Comparison of ENCODE assay signal across 19 cellular contexts in the genomic region with DNA sequence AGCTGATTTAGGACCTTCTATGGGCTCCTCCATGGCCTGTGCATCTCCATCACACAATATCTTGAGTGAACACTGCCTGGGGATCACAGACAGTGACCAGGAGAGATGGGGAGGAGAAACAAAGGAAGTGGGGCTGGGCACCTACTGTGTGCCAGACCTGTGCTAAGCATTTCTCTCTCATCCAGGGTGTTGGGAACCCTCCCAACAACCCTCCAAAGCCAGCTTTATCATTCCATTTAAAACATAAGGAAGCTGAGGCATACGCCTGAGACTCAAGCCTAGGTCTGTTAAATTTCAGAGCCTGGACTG.
DNase-seq lines count a peak whose midpoint lies in the region; ATAC-seq, FAIRE-seq and TF ChIP-seq lines count a peak whose summit lies in the region.
"Had no signal": no experiment of that assay in that cellular context is flagged by ENCODE, and none has a peak within 500 bp of the region (broad histone marks: within the 10 kb centered on the region; RNA-seq: fewer than 3 reads in every experiment).

No MANE protein-coding gene starts in this region.

- H4K91ac ChIP-seq in mesenchymal stem cell (ENCODE audit: low read length) = peak overlapping the region; percentile 85

- H4K20me1 ChIP-seq in astrocyte (ENCODE audit: insufficient read depth, low read length) (no peaks in the 10 kb centered on the region), GM23248 (ENCODE audit: insufficient read depth) (no peaks in the 10 kb centered on the region)

- H3K27me3 ChIP-seq in heart left ventricle (no peaks in the 10 kb centered on the region), astrocyte (ENCODE audit: insufficient read depth, low read length) (no peaks in the 10 kb centered on the region), mesenchymal stem cell (ENCODE audit: control insufficient read depth in 1 of 2, insufficient read depth in 1 of 2, low read length in 2 of 2) (peaks cover 7 to 9% of the 10 kb centered on the region in 2 experiments), testis (no peaks in the 10 kb centered on the region), MG63 (no peaks in the 10 kb centered on the region), GM23248 (replicated peaks; ENCODE audit: insufficient read depth) (no peaks in the 10 kb centered on the region)
- H3K27me3 ChIP-seq: transverse colon had no signal

- peaks cover 3% of the 10 kb centered on the region for H3K27me3 Mint-ChIP-seq in astrocyte (ENCODE audit: low read depth, unreplicated experiment)

- H2AK5ac ChIP-seq in mesenchymal stem cell (ENCODE audit: low read length, severe bottlenecking) = no peak overlapping the region

- peaks cover 13% of the 10 kb centered on the region for H3K4me1 Mint-ChIP-seq in astrocyte (ENCODE audit: low read depth, unreplicated experiment)

- H2AFZ ChIP-seq in astrocyte (ENCODE audit: low read depth, low read length) (no peak overlapping the region), mesenchymal stem cell (ENCODE audit: low read depth, low read length) (no peak overlapping the region), GM23248 (no peak overlapping the region)

- TF ChIP-seq CTCF in heart left ventricle (IDR thresholded peaks at IDR 0.05) = no peak
- no peak for TF ChIP-seq CTCF in astrocyte (IDR thresholded peaks at IDR 0.05; ENCODE audit: insufficient read depth, low read depth, low read length)
- no peak for TF ChIP-seq CTCF in testis (IDR thresholded peaks at IDR 0.05)

- H3K4me2 ChIP-seq in astrocyte (ENCODE audit: low read length) (no peak overlapping the region), mesenchymal stem cell (ENCODE audit: low read length, poor library complexity, severe bottlenecking) (no peak overlapping the region), GM23248 (ENCODE audit: unreplicated experiment) (no peak overlapping the region)

- H4K8ac ChIP-seq in mesenchymal stem cell (ENCODE audit: low read length) = peak overlapping the region; percentile 87

- H3K9me3 Mint-ChIP-seq in astrocyte (ENCODE audit: unreplicated experiment) = peaks cover 10% of the 10 kb centered on the region

- no peaks in the 10 kb centered on the region for H3K9me2 ChIP-seq in GM23248 (ENCODE audit: insufficient read depth)

- H3K27ac ChIP-seq in heart left ventricle = peak overlapping the region; percentile 19 to 93 (median 87)
- H3K27ac ChIP-seq in astrocyte (ENCODE audit: low read depth, low read length) = no peak overlapping the region
- H3K27ac ChIP-seq in mesenchymal stem cell (ENCODE audit: low read length, poor library complexity, severe bottlenecking) = no peak overlapping the region
- H3K27ac ChIP-seq in testis = peak overlapping the region; percentile 5 to 73
- H3K27ac ChIP-seq in GM23248 = no peak overlapping the region

- intact Hi-C loops in heart left ventricle (cut with DNase I) = loop anchor here in 2 of 10 donors (2.0 to 5.0 kb wide), 2 partner anchors 46 to 55 kb away; no protein-coding TSS in a partner anchor
- intact Hi-C loops in left cardiac atrium (cut with DNase I) = no loop called here
- intact Hi-C loops in testis (cut with DNase I; ENCODE audit: low total_unique reads) = no loop called here

- DNase-seq in heart left ventricle (no peak), left cardiac atrium (no peak), astrocyte (ENCODE audit: low read depth) (no peak), mesenchymal stem cell (no peak), testis (no peak), MG63 (no peak), GM23248 (no peak)
- DNase-seq: 8988T; amniotic stem cell; DMS153; left lung; naive thymus-derived CD4-positive, alpha-beta T cell; NCI-H1436 treated with DMSO at 0.1 percent for 48 hours; stimulated activated CD4-positive, alpha-beta T cell treated with anti-CD3 and anti-CD28 coated beads, Interleukin-15, amount 100 ng/mL, for 24 hours; stimulated activated naive B cell treated with anti-CD40 and anti-IgM and Interleukin-4, amounts not matched to agents 10 μg/mL and 1 μg/mL and 100 μg/mL, for 72 hours; T-cell had no signal

- H3K4me1 ChIP-seq in heart left ventricle = peaks cover 12 to 52% (median 35%) of the 10 kb centered on the region in 12 donors
- H3K4me1 ChIP-seq in astrocyte (ENCODE audit: insufficient read depth, low read length) = peaks cover 29% of the 10 kb centered on the region
- H3K4me1 ChIP-seq in mesenchymal stem cell (ENCODE audit: control insufficient read depth, insufficient read depth, low read depth, low read length) = peaks cover 34% of the 10 kb centered on the region
- H3K4me1 ChIP-seq in testis = peaks cover 38% of the 10 kb centered on the region
- no peaks in the 10 kb centered on the region for H3K4me1 ChIP-seq in GM23248 (ENCODE audit: insufficient read depth)

- H3K4me3 Mint-ChIP-seq in astrocyte (ENCODE audit: unreplicated experiment) = no peak overlapping the region
- H3K4me3 Mint-ChIP-seq: naive thymus-derived CD4-positive, alpha-beta T cell; stimulated activated naive B cell treated with anti-CD40 and anti-IgM and Interleukin-4, amounts not matched to agents 10 μg/mL and 1 μg/mL and 100 μg/mL, for 72 hours; T-cell had no signal

- peak overlapping the region; percentile 6 for H2BK15ac ChIP-seq in mesenchymal stem cell (ENCODE audit: low read depth, poor library complexity, severe bottlenecking)

- H3K79me2 ChIP-seq in astrocyte (ENCODE audit: insufficient read depth, low read length) = no peaks in the 10 kb centered on the region
- H3K79me2 ChIP-seq in GM23248 (ENCODE audit: insufficient read depth) = no peaks in the 10 kb centered on the region

- H3K36me3 ChIP-seq in heart left ventricle (no peaks in the 10 kb centered on the region), astrocyte (ENCODE audit: insufficient read depth, low read length) (no peaks in the 10 kb centered on the region), mesenchymal stem cell (ENCODE audit: control insufficient read depth in 1 of 2, insufficient read depth in 2 of 2, low read depth in 1 of 2, low read length in 2 of 2) (no peaks in the 10 kb centered on the region), testis (ENCODE audit: low read depth, missing control alignments) (no peaks in the 10 kb centered on the region), MG63 (no peaks in the 10 kb centered on the region), GM23248 (ENCODE audit: low read depth) (no peaks in the 10 kb centered on the region)
- H3K36me3 ChIP-seq: left lung, transverse colon had no signal

- H3K27ac Mint-ChIP-seq in astrocyte (ENCODE audit: unreplicated experiment) = peak overlapping the region; percentile 69
- H3K27ac Mint-ChIP-seq: naive thymus-derived CD4-positive, alpha-beta T cell; stimulated activated naive B cell treated with anti-CD40 and anti-IgM and Interleukin-4, amounts not matched to agents 10 μg/mL and 1 μg/mL and 100 μg/mL, for 72 hours; T-cell had no signal

- H3K9me3 ChIP-seq in heart left ventricle = peaks cover 0 to 11% (median 1%) of the 10 kb centered on the region in 12 donors
- H3K9me3 ChIP-seq in astrocyte (ENCODE audit: insufficient read depth, low read depth, low read length) = peaks cover 4% of the 10 kb centered on the region
- peaks cover 3% of the 10 kb centered on the region for H3K9me3 ChIP-seq in mesenchymal stem cell (ENCODE audit: control insufficient read depth, low read length)
- no peaks in the 10 kb centered on the region for H3K9me3 ChIP-seq in testis
- peaks cover 4% of the 10 kb centered on the region; the same call in 1 of the 2 replicates for H3K9me3 ChIP-seq in MG63
- no peaks in the 10 kb centered on the region for H3K9me3 ChIP-seq in GM23248 (ENCODE audit: low read depth)
- H3K9me3 ChIP-seq: transverse colon had no signal

- ATAC-seq in heart left ventricle (no peak), left cardiac atrium (no peak), GM19452 (IDR thresholded peaks at IDR 0.05; ENCODE audit: unreplicated experiment) (no peak)
- ATAC-seq: naive thymus-derived CD4-positive, alpha-beta T cell; stimulated activated naive B cell treated with anti-CD40 and anti-IgM and Interleukin-4, amounts not matched to agents 10 μg/mL and 1 μg/mL and 100 μg/mL, for 72 hours; T-cell had no signal

- H3K4me3 ChIP-seq in heart left ventricle (no peak overlapping the region), astrocyte (ENCODE audit: insufficient read depth, low read depth, low read length) (no peak overlapping the region), mesenchymal stem cell (ENCODE audit: insufficient read depth in 1 of 2, low read depth in 1 of 2, low read length in 2 of 2) (no peak overlapping the region), testis (no peak overlapping the region), MG63 (no peak overlapping the region), GM23248 (no peak overlapping the region)
- H3K4me3 ChIP-seq: left lung, transverse colon had no signal

- H3F3A ChIP-seq in GM23248 (ENCODE audit: insufficient read depth) = no peaks in the 10 kb centered on the region

- H2BK5ac ChIP-seq in mesenchymal stem cell (ENCODE audit: low read depth, low read length, poor library complexity, severe bottlenecking) = no peak overlapping the region

- WGBS in heart left ventricle, 4 donors = 73 to 83% (median 76%) methylated on average over 1 of the region's 1 CpG
- WGBS in mesenchymal stem cell = 80% methylated on average over 1 of the region's 1 CpG
- WGBS in testis, 2 donors = 69 to 77% methylated on average over 1 of the region's 1 CpG
- 94 to 100% methylated on average over 1 of the region's 1 CpG for whole genome bisulfite sequencing in GM23248 (ENCODE audit: low coverage in 1 of 2, low lambda C conversion rate in 2 of 2, missing lambda C conversion rate in 2 of 2), 2 experiments

- no peaks in the 10 kb centered on the region for H3K36me3 Mint-ChIP-seq in astrocyte (ENCODE audit: low read depth, unreplicated experiment)
- H3K36me3 Mint-ChIP-seq: T-cell had no signal

- no peak overlapping the region for H3K23ac ChIP-seq in mesenchymal stem cell (ENCODE audit: low read length in 2 of 2)

- peak overlapping the region in 1 of 2 experiments; percentile 43 for H3K4ac ChIP-seq in mesenchymal stem cell (ENCODE audit: low read depth in 1 of 2, low read length in 2 of 2)

- FAIRE-seq in astrocyte (lab: Jason Lieb, UNC) = no peak
- FAIRE-seq: H54 had no signal

- H3K14ac ChIP-seq in mesenchymal stem cell (ENCODE audit: low read length in 2 of 2) = no peak overlapping the region

- TF ChIP-seq POLR2A in heart left ventricle (IDR thresholded peaks at IDR 0.05) = no peak
- no peak for TF ChIP-seq POLR2A in testis (IDR thresholded peaks at IDR 0.05)

- in situ Hi-C loops in GM23248 (cut with MboI) = no loop called here

- H2BK120ac ChIP-seq in mesenchymal stem cell (ENCODE audit: low read depth, low read length) = peak overlapping the region; percentile 82

- no peaks in the 10 kb centered on the region for H3K79me1 ChIP-seq in mesenchymal stem cell (replicated peaks; ENCODE audit: low read length, poor library complexity, severe bottlenecking)

- peak overlapping the region; percentile 61 to 64 for H3K18ac ChIP-seq in mesenchymal stem cell (ENCODE audit: low read depth in 1 of 2, low read length in 2 of 2)

- H3K9ac ChIP-seq in astrocyte (ENCODE audit: low read length) (no peak overlapping the region), mesenchymal stem cell (ENCODE audit: low read length) (no peak overlapping the region), GM23248 (no peak overlapping the region)

- peak overlapping the region; percentile 49 to 60 for H2BK12ac ChIP-seq in mesenchymal stem cell (ENCODE audit: low read length in 2 of 2)

Comparison
In these comparisons a context has a peak if more than half of its experiments do, and no peak if none do; other contexts are left out.
1. H3K27ac ChIP-seq: peak in heart left ventricle (12 of 12) and testis (2 of 2); none in astrocyte (single experiment), mesenchymal stem cell (single experiment) and GM23248 (single experiment).